In the genomic region with DNA sequence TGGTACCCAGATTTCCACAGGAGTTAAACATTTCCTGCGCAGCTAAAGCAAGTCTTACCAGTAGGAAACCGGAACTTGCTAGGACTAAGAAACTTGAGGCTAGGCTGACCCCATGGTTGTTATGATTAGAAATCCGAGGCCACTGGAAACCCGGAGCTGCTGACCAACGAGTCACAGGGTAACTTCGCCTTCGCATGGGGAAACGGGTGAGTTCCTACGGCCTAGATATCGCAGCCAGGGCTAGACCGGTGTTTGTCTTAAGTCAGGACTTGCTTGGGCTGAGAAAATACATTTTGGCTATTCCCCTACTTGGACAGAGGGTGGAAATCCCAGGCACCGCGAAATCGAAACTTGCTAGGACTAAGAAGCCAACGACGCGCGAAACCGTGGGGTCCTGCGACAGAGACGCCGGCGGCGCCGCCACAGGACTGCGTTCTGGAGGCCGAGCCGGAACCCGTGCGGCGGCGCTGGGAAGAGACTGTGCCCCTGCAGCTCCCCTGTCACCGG, we compare ENCODE assay signal across 8 cellular contexts. TPM values are rescaled to one million over a fixed set of nuclear protein-coding genes. Genes with fewer than 3 reads are reported as not detected.
A peak's percentile ranks its signal among the peaks of the same experiment; 100 is the strongest.
DNase-seq lines count a peak whose midpoint lies in the region; ATAC-seq and TF ChIP-seq lines count a peak whose summit lies in the region.

No MANE protein-coding gene starts in this region.

- peak overlapping the region; percentile 90 for H3K9ac ChIP-seq in IMR-90 (ENCODE audit: low read depth, low read length)

- H4K8ac ChIP-seq in IMR-90 (ENCODE audit: low read depth in 2 of 2, low read length in 2 of 2): peak overlapping the region; percentile 44 to 65

- H3K4me3 ChIP-seq in IMR-90 (ENCODE audit: insufficient read depth, low read depth, low read length) (peak overlapping the region; percentile 95), iPS-18c (ENCODE audit: insufficient read depth, low read depth, low read length) (peak overlapping the region; percentile 55; the same call in 1 of the 2 replicates), skin epidermis (peak overlapping the region; percentile 52 to 61 (median 58))

- 0 out of 2 replicates have a peak, but pooled peaks cover 5% of the 10 kb centered on the region for H3K9me1 ChIP-seq in IMR-90 (ENCODE audit: insufficient read depth, low read length)

- TF ChIP-seq RAD21 in IMR-90 (IDR thresholded peaks at IDR 0.05; ENCODE audit: low read length): no peak

- H2BK20ac ChIP-seq in IMR-90 (ENCODE audit: low read depth, low read length): peak overlapping the region; percentile 67

- H3K18ac ChIP-seq in IMR-90 (ENCODE audit: low read depth, low read length): peak overlapping the region; percentile 94

- no peaks in the 10 kb centered on the region for H3K9me3 ChIP-seq in IMR-90 (ENCODE audit: control insufficient read depth, insufficient read depth, low read length)
- peaks cover 2% of the 10 kb centered on the region for H3K9me3 ChIP-seq in iPS-18c (ENCODE audit: control insufficient read depth, insufficient read depth, low read length)

- peaks cover 6% of the 10 kb centered on the region for H3K4me1 ChIP-seq in IMR-90 (ENCODE audit: control insufficient read depth, insufficient read depth, low read length)

- peak overlapping the region; percentile 74 for H4K5ac ChIP-seq in IMR-90 (ENCODE audit: low read depth, low read length)

- peak overlapping the region; percentile 90 for H4K91ac ChIP-seq in IMR-90 (ENCODE audit: insufficient read depth, low read depth, low read length)

- peak overlapping the region; percentile 78 to 90 (median 84) for H3K4me3 Mint-ChIP-seq in brain

- peak overlapping the region; percentile 98 for H3K23ac ChIP-seq in IMR-90 (ENCODE audit: low read depth, low read length)

- peaks cover 48% of the 10 kb centered on the region for H3K4me1 Mint-ChIP-seq in brain

- H2AFZ ChIP-seq in IMR-90 (replicated peaks; ENCODE audit: low read length, poor library complexity): peak overlapping the region; percentile 84

- H3K27ac ChIP-seq in IMR-90 (ENCODE audit: insufficient read depth, low read length) (peak overlapping the region; percentile 88), skin epidermis (peak overlapping the region; percentile 74 to 100 (median 95))

- peak overlapping the region; percentile 30 to 98 (median 90) for H3K27ac Mint-ChIP-seq in brain

- 0% methylated on average over 25 of the region's 33 CpGs; no CpG with 5 or more reads in 1 of the 2 experiments for WGBS in IMR-90 (ENCODE audit: extremely low coverage in 2 of 2, insufficient read length in 1 of 2), 2 experiments

- TF ChIP-seq CTCF in IMR-90 (conservative IDR thresholded peaks at IDR 0.05; ENCODE audit: low read depth, low read length) (no peak), brain (conservative IDR thresholded peaks at IDR 0.05) (no peak)

- dilution Hi-C loops in IMR-90 (cut with HindIII; ENCODE audit: low sequenced_read_pairs, unreplicated experiment): no loop called here

- peaks cover 96% of the 10 kb centered on the region for H3K27me3 Mint-ChIP-seq in brain

- H2BK5ac ChIP-seq in IMR-90 (ENCODE audit: low read depth, low read length, poor library complexity, severe bottlenecking): peak overlapping the region; percentile 92

- POLR2A ChIA-PET in IMR-90 (lab: Charles Lee; ENCODE audit: unreplicated experiment): interaction anchor here (0.6 to 3.3 kb wide), 8 partner anchors 22 to 130 kb away, joined by 3 to 16 read pairs (median 4); no protein-coding TSS in a partner anchor

- H2AK5ac ChIP-seq in IMR-90 (ENCODE audit: low read depth, low read length): peak overlapping the region; percentile 86

- CTCF ChIA-PET in IMR-90 (lab: Yijun Ruan, JAX): interaction anchor here (0.5 to 1.8 kb wide), 15 partner anchors 10 to 262 kb away, joined by 3 to 20 read pairs (median 5); no protein-coding TSS in a partner anchor

- H3K14ac ChIP-seq in IMR-90 (replicated peaks; ENCODE audit: low read depth, low read length): peak overlapping the region; percentile 96

- H2BK120ac ChIP-seq in IMR-90 (ENCODE audit: low read depth, low read length): peak overlapping the region; percentile 87

- H2AK9ac ChIP-seq in IMR-90 (replicated peaks; ENCODE audit: low read depth, low read length, poor library complexity): peak overlapping the region; percentile 83

- DNase-seq in Daoy (ENCODE audit: low read depth): peak; percentile 66
- peak; percentile 94 for DNase-seq in IMR-90
- peak; percentile 82 for DNase-seq in SHP77 treated with DMSO at 0.1 percent for 48 hours (lab: John Stamatoyannopoulos, UW)
- no peak for DNase-seq in MV-4-11 (lab: John Stamatoyannopoulos, UW)

- TF ChIP-seq POLR2A in IMR-90 (IDR thresholded peaks at IDR 0.05; ENCODE audit: low read depth, low read length): peak; percentile 71

- no peaks in the 10 kb centered on the region for H3K36me3 ChIP-seq in IMR-90 (ENCODE audit: control insufficient read depth, insufficient read depth, low read length)

- ATAC-seq in GM21576 (IDR thresholded peaks at IDR 0.05; ENCODE audit: unreplicated experiment) (peak; percentile 3), IMR-90 (ENCODE audit: low read depth) (peak; percentile 8)

- BruUV-seq in IMR-90 (replicated peaks; lab: Mats Ljungman, UMichigan): no TSS peak

- intact Hi-C loops in IMR-90 (cut with micrococcal nuclease): loop anchor here (2.0 to 5.0 kb wide), 3 partner anchors 23 to 1139 kb away; a partner anchor contains a TSS

- no peaks in the 10 kb centered on the region for H3K27me3 ChIP-seq in IMR-90 (ENCODE audit: control insufficient read depth, insufficient read depth, low read length)

- peak overlapping the region; percentile 63; the same call in 2 of the 3 replicates for H2BK15ac ChIP-seq in IMR-90 (ENCODE audit: low read depth, low read length)

- in situ Hi-C loops in IMR-90 (cut with MboI; ENCODE audit: low sequenced_read_pairs): no loop called here

- peak overlapping the region; percentile 95 for H3K56ac ChIP-seq in IMR-90 (ENCODE audit: extremely low read depth, insufficient read depth, low read length)

- H3K36me3 Mint-ChIP-seq in brain: no peaks in the 10 kb centered on the region

- peak overlapping the region; percentile 95 for H3K4ac ChIP-seq in IMR-90 (ENCODE audit: low read depth, low read length)

- peaks cover 7% of the 10 kb centered on the region; the same call in 1 of the 2 replicates for H4K20me1 ChIP-seq in IMR-90 (ENCODE audit: insufficient read depth, low read length)

- peaks cover 0 to 20% (median 0%) of the 10 kb centered on the region in 5 experiments for H3K9me3 Mint-ChIP-seq in brain

- peaks cover 15 to 48% of the 10 kb centered on the region in 2 experiments for H3K79me1 ChIP-seq in IMR-90 (ENCODE audit: low read depth in 1 of 2, low read length in 2 of 2)

- H3K4me2 ChIP-seq in IMR-90 (ENCODE audit: low read depth, low read length): peak overlapping the region; percentile 87

TF ChIP-seq in IMR-90, 13 proteins besides CTCF, POLR2A, EP300 and RAD21:
- no peak for TF ChIP-seq RFX5 (IDR thresholded peaks at IDR 0.05; ENCODE audit: low read depth, low read length)
- TF ChIP-seq MAFK (IDR thresholded peaks at IDR 0.05; ENCODE audit: low read depth, low read length): no peak
- TF ChIP-seq RCOR1 (IDR thresholded peaks at IDR 0.05; ENCODE audit: insufficient replicate concordance, low read length): no peak
- no peak for TF ChIP-seq NFE2L2 (IDR thresholded peaks at IDR 0.05; ENCODE audit: low read depth, low read length)
- TF ChIP-seq CHD1 (IDR thresholded peaks at IDR 0.05; ENCODE audit: low read depth, low read length): peak; percentile 58; the same call in 1 of the 2 replicates
- TF ChIP-seq MXI1 (IDR thresholded peaks at IDR 0.05; ENCODE audit: borderline replicate concordance, low read depth, low read length): no peak
- TF ChIP-seq, protein P1, sequence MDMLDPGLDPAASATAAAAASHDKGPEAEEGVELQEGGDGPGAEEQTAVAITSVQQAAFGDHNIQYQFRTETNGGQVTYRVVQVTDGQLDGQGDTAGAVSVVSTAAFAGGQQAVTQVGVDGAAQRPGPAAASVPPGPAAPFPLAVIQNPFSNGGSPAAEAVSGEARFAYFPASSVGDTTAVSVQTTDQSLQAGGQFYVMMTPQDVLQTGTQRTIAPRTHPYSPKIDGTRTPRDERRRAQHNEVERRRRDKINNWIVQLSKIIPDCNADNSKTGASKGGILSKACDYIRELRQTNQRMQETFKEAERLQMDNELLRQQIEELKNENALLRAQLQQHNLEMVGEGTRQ (IDR thresholded peaks at IDR 0.05; ENCODE audit: low read depth, low read length): peak; percentile 9; the same call in 1 of the 2 replicates
- TF ChIP-seq BHLHE40 (IDR thresholded peaks at IDR 0.05; ENCODE audit: low read depth, low read length): no peak

RNA-seq across cellular contexts. Expression of a gene that starts 1.6 kb away (rescaled TPM):
- total RNA-seq in Daoy (2014; rRNA removed; shearing (Covaris generic)): 2.9 TPM in 2 replicates
- 1.3 and 1.4 TPM in 2 replicates for total RNA-seq in IMR-90 (2012; rRNA removed)
- polyA plus RNA-seq in IMR-90 (2012; rRNA removed): 2.5 and 3.6 TPM in 2 replicates
- 3.5 and 4.5 TPM in 2 replicates for polyA plus RNA-seq in IMR-90 (2012; cell fraction: cytosol; rRNA removed)
- polyA plus RNA-seq in IMR-90 (2012; cell fraction: nucleus; rRNA removed; ENCODE audit: low replicate concordance): 3.9 and 4.1 TPM in 2 replicates
- 10.2 TPM for polyA plus RNA-seq in brain (ENCODE audit: insufficient read depth, low read depth, low replicate concordance)
